ENCODE assay signal across 13 cellular contexts in the genomic region with DNA sequence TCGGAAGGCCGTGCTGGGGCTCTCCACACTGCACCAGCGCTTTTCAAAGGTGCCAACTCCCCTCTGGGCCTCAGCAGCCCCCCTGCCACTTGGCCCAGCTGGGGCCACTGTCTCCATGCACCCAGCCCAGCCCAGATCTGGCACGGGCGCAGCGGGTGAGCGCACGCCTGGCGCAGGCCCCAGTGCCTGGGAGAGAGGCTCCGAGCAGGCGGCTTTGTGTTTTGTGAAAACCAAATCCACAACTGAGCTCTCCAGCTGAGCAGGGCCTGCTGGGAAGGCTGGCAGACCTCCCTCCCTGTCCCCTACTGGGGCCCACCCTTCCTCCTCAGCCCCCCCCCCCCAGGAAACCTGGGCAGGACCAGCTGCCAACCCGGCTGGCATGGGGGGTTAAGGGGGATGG. TPM values are rescaled to one million over a fixed set of nuclear protein-coding genes. Genes with fewer than 3 reads are reported as not detected.
DNase-seq lines count a peak whose midpoint lies in the region; ATAC-seq lines count a peak whose summit lies in the region.
"Had no signal": no experiment of that assay in that cellular context is flagged by ENCODE, and none has a peak within 500 bp of the region (broad histone marks: within the 10 kb centered on the region; RNA-seq: fewer than 3 reads in every experiment).

No MANE protein-coding gene starts in this region.

- no peaks in the 10 kb centered on the region for H3K36me3 ChIP-seq in GM23248 (ENCODE audit: low read depth)

- H3K4me3 ChIP-seq in GM23248: no peak overlapping the region
- H3K4me3 ChIP-seq: skin epidermis had no signal

- H4K20me1 ChIP-seq in GM23248 (ENCODE audit: insufficient read depth): no peaks in the 10 kb centered on the region

- no peaks in the 10 kb centered on the region for H3K9me3 ChIP-seq in GM23248 (ENCODE audit: low read depth)

- POLR2A ChIA-PET in activated CD4-positive, alpha-beta T cell treated with anti-CD3 and anti-CD28 coated beads, Interleukin-2, amount 10 ng/mL, durations not matched to agents 7 days and 5 days (lab: Charles Lee): no interaction called here

- peak overlapping the region; percentile 90 for H3K27ac ChIP-seq in caudate nucleus (ENCODE audit: low read depth, low read length)
- H3K27ac ChIP-seq in GM23248: no peak overlapping the region

- WGBS in GM23248 (ENCODE audit: low coverage in 1 of 2, low lambda C conversion rate in 2 of 2, missing lambda C conversion rate in 2 of 2), 2 experiments: 59 to 60% methylated on average over 12 of the region's 12 CpGs

- CTCF ChIA-PET in activated CD4-positive, alpha-beta T cell treated with anti-CD3 and anti-CD28 coated beads, Interleukin-2, amount 10 ng/mL, durations not matched to agents 7 days and 5 days (lab: Charles Lee): interaction anchor here (1.6 kb wide), 1 partner anchor 11 kb away, joined by 5 read pairs; no protein-coding TSS in a partner anchor

- H3K9ac ChIP-seq in GM23248: no peak overlapping the region

- H3K4me3 Mint-ChIP-seq in activated CD4-positive, alpha-beta T cell treated with anti-CD3 and anti-CD28 coated beads, Interleukin-2, amount 10 ng/mL, durations not matched to agents 7 days and 5 days: no peak overlapping the region
- H3K4me3 Mint-ChIP-seq: activated naive CD4-positive, alpha-beta T cell treated with anti-CD3 and anti-CD28 coated beads, Interleukin-2, amount 50 U/mL, for 24 hours had no signal

- H3K79me2 ChIP-seq in GM23248 (ENCODE audit: insufficient read depth): no peaks in the 10 kb centered on the region

- no peaks in the 10 kb centered on the region for H3K9me2 ChIP-seq in GM23248 (ENCODE audit: insufficient read depth)

- in situ Hi-C loops in GM23248 (cut with MboI): no loop called here

- peak; percentile 35 for DNase-seq in AG08395 (ENCODE audit: low spot score)
- DNase-seq in NCI-H1694 treated with DMSO at 0.1 percent for 48 hours (lab: John Stamatoyannopoulos, UW): peak; percentile 92
- peak in 59 of 61 donors; percentile 40 to 93 (median 85) for DNase-seq in caudate nucleus (lab: John Stamatoyannopoulos, UW)
- DNase-seq in nucleus accumbens (lab: John Stamatoyannopoulos, UW): peak in 55 of 56 donors; percentile 33 to 94 (median 85)
- DNase-seq in GM23248: no peak
- no peak for DNase-seq in dermis blood vessel endothelial cell
- DNase-seq in activated CD4-positive, alpha-beta T cell treated with anti-CD3 and anti-CD28 coated beads, Interleukin-2, amount 10 ng/mL, durations not matched to agents 7 days and 5 days: no peak
- DNase-seq: activated CD4-positive, alpha-beta T cell treated with anti-CD3 and anti-CD28 coated beads, Interleukin-2, amount 50 U/mL, for 48 hours; GOT3; IMR-90 had no signal

- no peak overlapping the region for H2AFZ ChIP-seq in GM23248

- no peaks in the 10 kb centered on the region for H3F3A ChIP-seq in GM23248 (ENCODE audit: insufficient read depth)

- ATAC-seq in HG03460 (IDR thresholded peaks at IDR 0.05; ENCODE audit: unreplicated experiment): no peak

- no peak overlapping the region for H3K27ac Mint-ChIP-seq in activated CD4-positive, alpha-beta T cell treated with anti-CD3 and anti-CD28 coated beads, Interleukin-2, amount 10 ng/mL, durations not matched to agents 7 days and 5 days
- H3K27ac Mint-ChIP-seq: activated naive CD4-positive, alpha-beta T cell treated with anti-CD3 and anti-CD28 coated beads, Interleukin-2, amount 50 U/mL, for 24 hours had no signal

- no peaks in the 10 kb centered on the region for H3K27me3 ChIP-seq in GM23248 (replicated peaks; ENCODE audit: insufficient read depth)

- H3K4me2 ChIP-seq in GM23248 (ENCODE audit: unreplicated experiment): no peak overlapping the region

- no peaks in the 10 kb centered on the region for H3K4me1 Mint-ChIP-seq in activated CD4-positive, alpha-beta T cell treated with anti-CD3 and anti-CD28 coated beads, Interleukin-2, amount 10 ng/mL, durations not matched to agents 7 days and 5 days
- H3K4me1 Mint-ChIP-seq: activated naive CD4-positive, alpha-beta T cell treated with anti-CD3 and anti-CD28 coated beads, Interleukin-2, amount 50 U/mL, for 24 hours had no signal

- H3K4me1 ChIP-seq in GM23248 (ENCODE audit: insufficient read depth): no peaks in the 10 kb centered on the region; the same call in 1 of the 2 replicates

- H3K9me3 Mint-ChIP-seq in activated CD4-positive, alpha-beta T cell treated with anti-CD3 and anti-CD28 coated beads, Interleukin-2, amount 10 ng/mL, durations not matched to agents 7 days and 5 days: no peaks in the 10 kb centered on the region
- H3K9me3 Mint-ChIP-seq: activated naive CD4-positive, alpha-beta T cell treated with anti-CD3 and anti-CD28 coated beads, Interleukin-2, amount 50 U/mL, for 24 hours had no signal

- H3K36me3 Mint-ChIP-seq in activated CD4-positive, alpha-beta T cell treated with anti-CD3 and anti-CD28 coated beads, Interleukin-2, amount 10 ng/mL, durations not matched to agents 7 days and 5 days (ENCODE audit: low read depth): no peaks in the 10 kb centered on the region
- H3K36me3 Mint-ChIP-seq: activated naive CD4-positive, alpha-beta T cell treated with anti-CD3 and anti-CD28 coated beads, Interleukin-2, amount 50 U/mL, for 24 hours had no signal

- H3K27me3 Mint-ChIP-seq in activated CD4-positive, alpha-beta T cell treated with anti-CD3 and anti-CD28 coated beads, Interleukin-2, amount 10 ng/mL, durations not matched to agents 7 days and 5 days: peaks cover 7% of the 10 kb centered on the region
- H3K27me3 Mint-ChIP-seq: activated naive CD4-positive, alpha-beta T cell treated with anti-CD3 and anti-CD28 coated beads, Interleukin-2, amount 50 U/mL, for 24 hours had no signal

RNA-seq across cellular contexts. Expression of gene MDGA1, which starts 17.0 kb away (rescaled TPM):
- total RNA-seq in GM23248 (2014; rRNA removed; shearing (Covaris generic)): 7.2 and 7.6 TPM in 2 replicates
- polyA plus RNA-seq in GM23248 (2016; fragmentation: Nextera tagmentation; extraction: Ambion mirVana): 1.3 and 1.9 TPM in 2 replicates
- total RNA-seq in dermis blood vessel endothelial cell: 0.88 and 1.4 TPM in 2 replicates
- total RNA-seq in activated CD4-positive, alpha-beta T cell treated with anti-CD3 and anti-CD28 coated beads, Interleukin-2, amount 10 ng/mL, durations not matched to agents 7 days and 5 days: 1 to 10 TPM; 1.3 to 2.2 TPM

Comparison
In these comparisons a context has a peak if more than half of its experiments do, and no peak if none do; other contexts are left out.
1. DNase-seq: peak in AG08395 (single experiment), NCI-H1694 treated with DMSO at 0.1 percent for 48 hours (single experiment), caudate nucleus (59 of 61) and nucleus accumbens (55 of 56); none in GM23248 (single experiment), dermis blood vessel endothelial cell (single experiment) and activated CD4-positive, alpha-beta T cell treated with anti-CD3 and anti-CD28 coated beads, Interleukin-2, amount 10 ng/mL, durations not matched to agents 7 days and 5 days (single experiment).